8 cellular contexts compared by ENCODE assay signal in genomic region chr5:91384671-91385430, GRCh38. TPM values are rescaled to one million over a fixed set of nuclear protein-coding genes. Genes with fewer than 3 reads are reported as not detected.
A peak's percentile ranks its signal among the peaks of the same experiment; 100 is the strongest.
DNase-seq lines count a peak whose midpoint lies in the region; ATAC-seq and TF ChIP-seq lines count a peak whose summit lies in the region.

No MANE protein-coding gene starts in this region.

- peak; percentile 97 for TF ChIP-seq RAD21 in Ishikawa (IDR thresholded peaks at IDR 0.05; ENCODE audit: low read depth)

- no peaks in the 10 kb centered on the region for H3K36me3 ChIP-seq in hepatocyte (replicated peaks; ENCODE audit: insufficient read depth, low read depth)

- H3K9me3 ChIP-seq in hepatocyte (ENCODE audit: low read depth), result no peaks in the 10 kb centered on the region

- H3K4me2 ChIP-seq in hepatocyte, result peak overlapping the region; percentile 78

- no peaks in the 10 kb centered on the region for H3K9me2 ChIP-seq in hepatocyte (replicated peaks; ENCODE audit: insufficient read depth)

- peak overlapping the region; percentile 43 for H3K4me3 ChIP-seq in hepatocyte

- H3K79me2 ChIP-seq in hepatocyte, result peaks cover 17% of the 10 kb centered on the region

- no peaks in the 10 kb centered on the region for H4K20me1 ChIP-seq in hepatocyte (ENCODE audit: insufficient read depth, poor library complexity, severe bottlenecking)

- ATAC-seq in GM19452 (IDR thresholded peaks at IDR 0.05; ENCODE audit: unreplicated experiment) (peak; percentile 9), HG02970 (IDR thresholded peaks at IDR 0.05; ENCODE audit: low FRiP score, unreplicated experiment) (no peak)

- DNase-seq in DMS 273 treated with DMSO at 0.1 percent for 48 hours (lab: John Stamatoyannopoulos, UW) (peak; percentile 92), NOMO-1 treated with dmso at 0.1 percent for 144 hours (lab: John Stamatoyannopoulos, UW; ENCODE audit: unreplicated experiment) (peak; percentile 56), hepatocyte (ENCODE audit: low spot score) (peak; percentile 90), retina (peak; percentile 65)

- H3K27ac ChIP-seq in angular gyrus (ENCODE audit: low read depth, low read length) (peak overlapping the region; percentile 99), hepatocyte (peak overlapping the region; percentile 100)

- no peak for TF ChIP-seq EP300 in Ishikawa (IDR thresholded peaks at IDR 0.05; ENCODE audit: borderline replicate concordance)

- H3K4me1 ChIP-seq in hepatocyte (ENCODE audit: insufficient read depth), result no peaks in the 10 kb centered on the region

- H2AFZ ChIP-seq in hepatocyte, result peak overlapping the region; percentile 26

- WGBS in hepatocyte (ENCODE audit: low lambda C conversion rate, missing lambda C conversion rate), result 4% methylated on average over 6 of the region's 6 CpGs

- H3K27me3 ChIP-seq in hepatocyte, result no peaks in the 10 kb centered on the region

- peak; percentile 98 for TF ChIP-seq CTCF in hepatocyte (IDR thresholded peaks at IDR 0.05; ENCODE audit: poor library complexity)

TF ChIP-seq in Ishikawa, 13 proteins besides CTCF, POLR2A, EP300 and RAD21:
- TF ChIP-seq CEBPB (IDR thresholded peaks at IDR 0.05) (no peak), FOXM1 (IDR thresholded peaks at IDR 0.05; ENCODE audit: borderline replicate concordance, low read depth) (peak; percentile 60; the same call in 1 of the 2 replicates)
TF ChIP-seq in Ishikawa: peak in this region for 1.

RNA-seq across cellular contexts. Expression of gene ARRDC3, which starts 1.7 kb away (rescaled TPM):
- total RNA-seq in hepatocyte, result 114 and 134 TPM in 2 replicates
- 53.7 and 58.0 TPM in 2 replicates for polyA plus RNA-seq in hepatocyte
